ENCODE assay signal across 17 cellular contexts in the genomic region with DNA sequence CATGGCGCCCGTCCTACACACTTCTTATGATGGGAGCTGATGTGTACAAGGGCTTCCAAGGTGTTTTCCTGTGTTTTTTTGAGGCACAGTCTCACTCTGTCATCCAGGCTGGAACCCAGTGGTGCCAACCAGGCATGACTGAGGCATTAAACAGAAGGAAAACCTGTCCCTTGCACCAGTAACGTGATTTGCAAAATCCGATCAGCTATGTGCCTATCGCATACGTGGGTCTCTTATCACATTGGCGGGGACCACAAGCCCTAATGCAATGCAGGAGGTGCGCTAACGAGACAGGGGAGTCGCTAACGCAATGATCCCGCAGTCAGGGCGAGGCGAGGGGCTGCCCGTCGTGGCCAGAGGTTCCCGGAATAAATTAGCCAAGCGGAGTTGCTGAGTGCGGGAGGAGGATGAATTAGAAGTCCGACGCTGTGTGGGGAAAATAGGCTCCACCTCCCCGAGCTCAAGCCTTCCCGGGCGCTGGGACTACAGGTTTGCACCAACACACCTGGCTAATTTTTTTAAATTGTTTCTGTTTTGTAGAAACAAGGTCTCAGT.
"Had no signal": no experiment of that assay in that cellular context is flagged by ENCODE, and none has a peak within 500 bp of the region (broad histone marks: within the 10 kb centered on the region; RNA-seq: fewer than 3 reads in every experiment).

No MANE protein-coding gene starts in this region.

- H3K4me1 Mint-ChIP-seq: stimulated activated memory B cell treated with anti-CD40 and anti-IgM and Interleukin-4, amounts not matched to agents 10 μg/mL and 1 μg/mL and 100 μg/mL, for 72 hours had no signal

- DNase-seq: effector CD8-positive, alpha-beta T cell; heart left ventricle; hippocampal formation; left ventricle myocardium inferior; mesenchymal stem cell; midbrain; occipital lobe; psoas muscle; retina; stimulated activated CD4-positive, alpha-beta T cell treated with anti-CD3 and anti-CD28 coated beads, Interleukin-4, amount 100 ng/mL, for 1 hour; tibial artery; upper lobe of left lung had no signal

- H3K27ac Mint-ChIP-seq: natural killer cell treated with Interleukin-12 subunit alpha and Interleukin-12 subunit beta and Interleukin-15 and Interleukin-18, amount 100 ng/mL, for 72 hours; stimulated activated memory B cell treated with anti-CD40 and anti-IgM and Interleukin-4, amounts not matched to agents 10 μg/mL and 1 μg/mL and 100 μg/mL, for 72 hours; stimulated activated naive CD8-positive, alpha-beta T cell treated with anti-CD3 and anti-CD28 coated beads, Interleukin-15, Interleukin-2, amounts not matched to agents 100 ng/mL and 50 ng/mL, for 24 hours had no signal

- H3K4me3 Mint-ChIP-seq: natural killer cell treated with Interleukin-12 subunit alpha and Interleukin-12 subunit beta and Interleukin-15 and Interleukin-18, amount 100 ng/mL, for 72 hours; stimulated activated memory B cell treated with anti-CD40 and anti-IgM and Interleukin-4, amounts not matched to agents 10 μg/mL and 1 μg/mL and 100 μg/mL, for 72 hours; stimulated activated naive CD8-positive, alpha-beta T cell treated with anti-CD3 and anti-CD28 coated beads, Interleukin-15, Interleukin-2, amounts not matched to agents 100 ng/mL and 50 ng/mL, for 24 hours had no signal

- H3K9me3 Mint-ChIP-seq: natural killer cell treated with Interleukin-12 subunit alpha and Interleukin-12 subunit beta and Interleukin-15 and Interleukin-18, amount 100 ng/mL, for 72 hours; stimulated activated memory B cell treated with anti-CD40 and anti-IgM and Interleukin-4, amounts not matched to agents 10 μg/mL and 1 μg/mL and 100 μg/mL, for 72 hours; stimulated activated naive CD8-positive, alpha-beta T cell treated with anti-CD3 and anti-CD28 coated beads, Interleukin-15, Interleukin-2, amounts not matched to agents 100 ng/mL and 50 ng/mL, for 24 hours had no signal

- H3K36me3 Mint-ChIP-seq: natural killer cell treated with Interleukin-12 subunit alpha and Interleukin-12 subunit beta and Interleukin-15 and Interleukin-18, amount 100 ng/mL, for 72 hours; stimulated activated memory B cell treated with anti-CD40 and anti-IgM and Interleukin-4, amounts not matched to agents 10 μg/mL and 1 μg/mL and 100 μg/mL, for 72 hours had no signal

- ATAC-seq: esophagus mucosa; heart left ventricle; natural killer cell treated with Interleukin-12 subunit alpha and Interleukin-12 subunit beta and Interleukin-15 and Interleukin-18, amount 100 ng/mL, for 72 hours; psoas muscle; right lobe of liver; stimulated activated memory B cell treated with anti-CD40 and anti-IgM and Interleukin-4, amounts not matched to agents 10 μg/mL and 1 μg/mL and 100 μg/mL, for 72 hours had no signal
